Comparison of ENCODE assay signal across 8 cellular contexts in the genomic region with DNA sequence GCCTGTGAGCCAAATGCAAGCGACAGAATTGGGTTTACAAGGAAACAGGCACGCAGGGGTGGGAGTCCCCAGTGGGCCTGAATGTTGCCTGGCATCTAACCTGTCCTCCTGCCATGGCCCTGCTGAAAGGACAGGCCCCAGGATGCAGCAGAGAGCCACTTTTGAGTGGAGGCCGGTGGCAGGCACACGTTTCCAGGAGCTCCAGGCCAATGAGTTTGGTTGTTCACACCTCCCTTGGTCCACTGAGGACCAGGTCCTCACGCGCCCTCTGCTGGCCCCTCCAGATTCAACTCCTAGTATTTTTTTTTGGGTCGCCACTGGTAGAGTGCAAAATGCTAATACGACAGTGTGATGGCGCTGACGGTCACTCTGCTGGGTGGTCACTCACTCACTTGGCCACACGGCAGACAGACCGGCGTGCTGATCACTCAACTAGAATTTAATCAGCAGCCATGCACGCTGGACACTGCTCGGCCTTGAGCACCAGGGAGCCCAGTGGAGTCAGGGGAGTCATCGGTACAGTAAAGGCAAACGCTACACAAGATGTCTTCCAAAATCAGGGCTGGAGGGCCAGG.
A peak's percentile ranks its signal among the peaks of the same experiment; 100 is the strongest.
DNase-seq lines count a peak whose midpoint lies in the region; ATAC-seq and TF ChIP-seq lines count a peak whose summit lies in the region.

No MANE protein-coding gene starts in this region.

- intact Hi-C loops in mucosa of descending colon (cut with DNase I, micrococcal nuclease), result no loop called here

- H3K9me3 Mint-ChIP-seq in activated CD4-positive, alpha-beta T cell treated with anti-CD3 and anti-CD28 coated beads, Interleukin-2, amount 10 ng/mL, durations not matched to agents 7 days and 5 days, result no peaks in the 10 kb centered on the region
- no peaks in the 10 kb centered on the region for H3K9me3 Mint-ChIP-seq in stimulated activated naive B cell treated with anti-CD40 and anti-IgM and Interleukin-4, amounts not matched to agents 10 μg/mL and 1 μg/mL and 100 μg/mL, for 72 hours

- no peak overlapping the region for H3K4me3 Mint-ChIP-seq in activated CD4-positive, alpha-beta T cell treated with anti-CD3 and anti-CD28 coated beads, Interleukin-2, amount 10 ng/mL, durations not matched to agents 7 days and 5 days
- H3K4me3 Mint-ChIP-seq in stimulated activated naive B cell treated with anti-CD40 and anti-IgM and Interleukin-4, amounts not matched to agents 10 μg/mL and 1 μg/mL and 100 μg/mL, for 72 hours, result no peak overlapping the region

- peak; percentile 31 for TF ChIP-seq CTCF in mucosa of descending colon (IDR thresholded peaks at IDR 0.05)

- POLR2A ChIA-PET in activated CD4-positive, alpha-beta T cell treated with anti-CD3 and anti-CD28 coated beads, Interleukin-2, amount 10 ng/mL, durations not matched to agents 7 days and 5 days (lab: Charles Lee), result no interaction called here

- H3K4me1 Mint-ChIP-seq in activated CD4-positive, alpha-beta T cell treated with anti-CD3 and anti-CD28 coated beads, Interleukin-2, amount 10 ng/mL, durations not matched to agents 7 days and 5 days, result peaks cover 7% of the 10 kb centered on the region
- H3K4me1 Mint-ChIP-seq in stimulated activated naive B cell treated with anti-CD40 and anti-IgM and Interleukin-4, amounts not matched to agents 10 μg/mL and 1 μg/mL and 100 μg/mL, for 72 hours, result peaks cover 0 to 3% of the 10 kb centered on the region in 2 donors

- no peaks in the 10 kb centered on the region for H3K36me3 ChIP-seq in mucosa of descending colon (ENCODE audit: low read depth)

- CTCF ChIA-PET in activated CD4-positive, alpha-beta T cell treated with anti-CD3 and anti-CD28 coated beads, Interleukin-2, amount 10 ng/mL, durations not matched to agents 7 days and 5 days (lab: Charles Lee), result interaction anchor here (0.6 to 1.2 kb wide), 15 partner anchors 9 to 894 kb away, joined by 3 to 8 read pairs (median 3); no protein-coding TSS in a partner anchor

- no peaks in the 10 kb centered on the region for H3K9me3 ChIP-seq in mucosa of descending colon

- no peak overlapping the region for H3K4me3 ChIP-seq in mucosa of descending colon

- peak; percentile 61 for ATAC-seq in GM21619 (IDR thresholded peaks at IDR 0.05; ENCODE audit: unreplicated experiment)
- peak; percentile 62 for ATAC-seq in mucosa of descending colon
- ATAC-seq in stimulated activated naive B cell treated with anti-CD40 and anti-IgM and Interleukin-4, amounts not matched to agents 10 μg/mL and 1 μg/mL and 100 μg/mL, for 72 hours (replicated peaks), result peak; percentile 77 to 80

- no peak overlapping the region for H3K27ac Mint-ChIP-seq in activated CD4-positive, alpha-beta T cell treated with anti-CD3 and anti-CD28 coated beads, Interleukin-2, amount 10 ng/mL, durations not matched to agents 7 days and 5 days
- no peak overlapping the region for H3K27ac Mint-ChIP-seq in stimulated activated naive B cell treated with anti-CD40 and anti-IgM and Interleukin-4, amounts not matched to agents 10 μg/mL and 1 μg/mL and 100 μg/mL, for 72 hours

- no peaks in the 10 kb centered on the region for H3K27me3 Mint-ChIP-seq in activated CD4-positive, alpha-beta T cell treated with anti-CD3 and anti-CD28 coated beads, Interleukin-2, amount 10 ng/mL, durations not matched to agents 7 days and 5 days
- peaks cover 18 to 19% of the 10 kb centered on the region in 2 donors for H3K27me3 Mint-ChIP-seq in stimulated activated naive B cell treated with anti-CD40 and anti-IgM and Interleukin-4, amounts not matched to agents 10 μg/mL and 1 μg/mL and 100 μg/mL, for 72 hours

- H3K36me3 Mint-ChIP-seq in activated CD4-positive, alpha-beta T cell treated with anti-CD3 and anti-CD28 coated beads, Interleukin-2, amount 10 ng/mL, durations not matched to agents 7 days and 5 days (ENCODE audit: low read depth), result no peaks in the 10 kb centered on the region
- H3K36me3 Mint-ChIP-seq in stimulated activated naive B cell treated with anti-CD40 and anti-IgM and Interleukin-4, amounts not matched to agents 10 μg/mL and 1 μg/mL and 100 μg/mL, for 72 hours, result no peaks in the 10 kb centered on the region

- peak in 8 of 14 donors; percentile 1 to 61 (median 6) for DNase-seq in C1 segment of cervical spinal cord (lab: John Stamatoyannopoulos, UW)
- peak; percentile 71 for DNase-seq in NCI-H460 (ENCODE audit: extremely low read depth, low read depth)
- peak; percentile 65 for DNase-seq in activated CD4-positive, alpha-beta T cell treated with anti-CD3 and anti-CD28 coated beads, Interleukin-2, amount 10 ng/mL, durations not matched to agents 7 days and 5 days
- peak; percentile 16 for DNase-seq in effector CD8-positive, alpha-beta T cell (lab: John Stamatoyannopoulos, UW)
- peak in 2 of 3 donors; percentile 57 to 59 for DNase-seq in mucosa of descending colon
- DNase-seq in stimulated activated naive B cell treated with anti-CD40 and anti-IgM and Interleukin-4, amounts not matched to agents 10 μg/mL and 1 μg/mL and 100 μg/mL, for 72 hours, result peak; percentile 42
- no peak for DNase-seq in dedifferentiated amniotic fluid mesenchymal stem cell (ENCODE audit: extremely low spot score)

- H3K4me1 ChIP-seq in mucosa of descending colon (ENCODE audit: low read depth), result no peaks in the 10 kb centered on the region
